ENCODE assay signal across 8 cellular contexts in genomic region chr6:111478749-111479148, GRCh38. TPM values are rescaled to one million over a fixed set of nuclear protein-coding genes. Genes with fewer than 3 reads are reported as not detected.
DNase-seq lines count a peak whose midpoint lies in the region; ATAC-seq and TF ChIP-seq lines count a peak whose summit lies in the region.

No MANE protein-coding gene starts in this region.

- intact Hi-C loops in left ventricle myocardium superior (cut with micrococcal nuclease): no loop called here
- intact Hi-C loops in sigmoid colon (cut with DNase I): no loop called here

- TF ChIP-seq POLR2A in sigmoid colon (IDR thresholded peaks at IDR 0.05): no peak

- peak in 1 of 2 donors; percentile 67 for DNase-seq in cardiac muscle cell (ENCODE audit: low read depth in 1 of 2, low spot score in 1 of 2)
- no peak for DNase-seq in left ventricle myocardium superior
- DNase-seq in HPDE6-E6E7 (ENCODE audit: extremely low spot score): peak; percentile 12
- peak; percentile 34 for DNase-seq in RPMI8226
- peak; percentile 72 for DNase-seq in fibroblast of pulmonary artery (ENCODE audit: low read depth)
- no peak for DNase-seq in sigmoid colon
- DNase-seq in stimulated activated CD4-positive, alpha-beta T cell treated with anti-CD3 and anti-CD28 coated beads, Interleukin-12 subunit alpha, Interleukin-12 subunit beta, amount 100 ng/mL, for 4 hours: no peak

- no peak overlapping the region for H3K4me3 ChIP-seq in cardiac muscle cell
- H3K4me3 ChIP-seq in fibroblast of pulmonary artery (replicated peaks; ENCODE audit: low read depth, low read length): no peak overlapping the region
- peak overlapping the region in 1 of 4 donors; percentile 92 for H3K4me3 ChIP-seq in sigmoid colon

- WGBS in sigmoid colon, 2 donors: 14 to 31% methylated on average over 1 of the region's 1 CpG

- no peaks in the 10 kb centered on the region for H3K36me3 ChIP-seq in cardiac muscle cell
- no peaks in the 10 kb centered on the region for H3K36me3 ChIP-seq in sigmoid colon

- H3K4me1 ChIP-seq in cardiac muscle cell (ENCODE audit: low read depth) (peaks cover 22% of the 10 kb centered on the region), sigmoid colon (peaks cover 0 to 66% (median 51%) of the 10 kb centered on the region in 4 donors)

- H3K9me3 ChIP-seq in cardiac muscle cell (ENCODE audit: low read depth) (no peaks in the 10 kb centered on the region), sigmoid colon (no peaks in the 10 kb centered on the region)

- no peak for TF ChIP-seq EP300 in sigmoid colon (IDR thresholded peaks at IDR 0.05)

- H3K27me3 ChIP-seq in cardiac muscle cell (no peaks in the 10 kb centered on the region), sigmoid colon (no peaks in the 10 kb centered on the region)

- ATAC-seq in left ventricle myocardium superior (no peak), GM18519 (IDR thresholded peaks at IDR 0.05; ENCODE audit: low FRiP score, unreplicated experiment) (no peak)

- no peak overlapping the region for H3K27ac ChIP-seq in cardiac muscle cell
- peak overlapping the region; percentile 99 to 100 (median 100) for H3K27ac ChIP-seq in sigmoid colon

- TF ChIP-seq CTCF in cardiac muscle cell (IDR thresholded peaks at IDR 0.05; ENCODE audit: low read depth, low read length): peak; percentile 55
- TF ChIP-seq CTCF in fibroblast of pulmonary artery (IDR thresholded peaks at IDR 0.05; ENCODE audit: low read length, missing control alignments): peak; percentile 47
- peak in 1 of 4 experiments; percentile 18 for TF ChIP-seq CTCF in sigmoid colon (IDR thresholded peaks at IDR 0.05)

RNA-seq across cellular contexts. Expression of gene REV3L, which starts 4.3 kb away (rescaled TPM):
- total RNA-seq in cardiac muscle cell: 14.0 and 23.3 TPM in 2 replicates
- 18.1 and 27.2 TPM in 2 replicates for polyA plus RNA-seq in cardiac muscle cell
- 12.8 TPM for total RNA-seq in left ventricle myocardium superior
- total RNA-seq in sigmoid colon: 100 to 1,000 TPM in 1 of 4 donors, 10 to 100 TPM in 3; 72.1 to 122 (median 84.4) TPM
- polyA plus RNA-seq in sigmoid colon: 1 to 10 TPM; 3.0 to 9.6 (median 8.9) TPM

Comparison
In these comparisons a context has a peak if more than half of its experiments do, and no peak if none do; other contexts are left out.
1. DNase-seq: peak in HPDE6-E6E7 (single experiment), RPMI8226 (single experiment) and fibroblast of pulmonary artery (single experiment); none in left ventricle myocardium superior (single experiment), sigmoid colon (single experiment) and stimulated activated CD4-positive, alpha-beta T cell treated with anti-CD3 and anti-CD28 coated beads, Interleukin-12 subunit alpha, Interleukin-12 subunit beta, amount 100 ng/mL, for 4 hours (single experiment).